ENCODE assay signal across 33 cellular contexts in genomic region chr12:7146906-7147305, GRCh38. TPM values are rescaled to one million over a fixed set of nuclear protein-coding genes. Genes with fewer than 3 reads are reported as not detected.
"Had no signal": no experiment of that assay in that cellular context is flagged by ENCODE, and none has a peak within 500 bp of the region (broad histone marks: within the 10 kb centered on the region; RNA-seq: fewer than 3 reads in every experiment).

No MANE protein-coding gene starts in this region.

- H3K27ac ChIP-seq: dorsolateral prefrontal cortex, esophagus muscularis mucosa, foreskin keratinocyte, gastroesophageal sphincter, heart left ventricle, hepatocyte, neutrophil, prostate gland, right atrium auricular region, spleen, suprapubic skin, vagina had no signal

- H3K4me3 Mint-ChIP-seq: memory B cell; mesothelial cell of epicardium; naive B cell; natural killer cell treated with Interleukin-12 subunit alpha and Interleukin-12 subunit beta and Interleukin-15 and Interleukin-18, amount 100 ng/mL, for 72 hours; neural crest cell; stimulated activated naive CD8-positive, alpha-beta T cell treated with anti-CD3 and anti-CD28 coated beads, Interleukin-15, amount 100 ng/mL, for 72 hours had no signal

- DNase-seq: cerebellar nuclear complex; dorsolateral prefrontal cortex; effector CD4-positive, alpha-beta T cell; foreskin keratinocyte; heart left ventricle; kidney glomerular epithelial cell; left colon; left ventricle myocardium superior; mucosa of descending colon; naive B cell; spleen; stimulated activated CD4-positive, alpha-beta T cell treated with anti-CD3 and anti-CD28 coated beads, Interleukin-2, amount 100 ng/mL, for 48 hours; stimulated activated naive CD4-positive, alpha-beta T cell; stimulated activated naive CD8-positive, alpha-beta T cell treated with anti-CD3 and anti-CD28 coated beads, Interleukin-15, amount 100 ng/mL, for 72 hours had no signal

- H3K4me1 Mint-ChIP-seq: mesothelial cell of epicardium; neural crest cell; stimulated activated naive CD8-positive, alpha-beta T cell treated with anti-CD3 and anti-CD28 coated beads, Interleukin-15, amount 100 ng/mL, for 72 hours had no signal

- H3K4me3 ChIP-seq: dorsolateral prefrontal cortex, esophagus muscularis mucosa, gastroesophageal sphincter, heart left ventricle, hepatocyte, lung, mucosa of descending colon, prostate gland, right atrium auricular region, spleen, suprapubic skin, vagina had no signal

- H3K27ac Mint-ChIP-seq: memory B cell; mesothelial cell of epicardium; natural killer cell treated with Interleukin-12 subunit alpha and Interleukin-12 subunit beta and Interleukin-15 and Interleukin-18, amount 100 ng/mL, for 72 hours had no signal

- H3K27me3 ChIP-seq: dorsolateral prefrontal cortex, esophagus muscularis mucosa, foreskin keratinocyte, gastroesophageal sphincter, heart left ventricle, hepatocyte, neutrophil, right atrium auricular region, spleen, suprapubic skin, vagina had no signal

- H3K27me3 Mint-ChIP-seq: memory B cell; naive B cell; natural killer cell treated with Interleukin-12 subunit alpha and Interleukin-12 subunit beta and Interleukin-15 and Interleukin-18, amount 100 ng/mL, for 72 hours; stimulated activated naive CD8-positive, alpha-beta T cell treated with anti-CD3 and anti-CD28 coated beads, Interleukin-15, amount 100 ng/mL, for 72 hours had no signal

- FAIRE-seq: endothelial cell of umbilical vein, islet of Langerhans had no signal

- H3K9me3 Mint-ChIP-seq: memory B cell; mesothelial cell of epicardium; naive B cell; natural killer cell treated with Interleukin-12 subunit alpha and Interleukin-12 subunit beta and Interleukin-15 and Interleukin-18, amount 100 ng/mL, for 72 hours; neural crest cell; stimulated activated naive CD8-positive, alpha-beta T cell treated with anti-CD3 and anti-CD28 coated beads, Interleukin-15, amount 100 ng/mL, for 72 hours had no signal

- ATAC-seq: foreskin keratinocyte; gastroesophageal sphincter; heart left ventricle; left colon; left ventricle myocardium superior; mucosa of descending colon; natural killer cell treated with Interleukin-12 subunit alpha and Interleukin-12 subunit beta and Interleukin-15 and Interleukin-18, amount 100 ng/mL, for 72 hours; sciatic nerve; stimulated activated naive CD8-positive, alpha-beta T cell treated with anti-CD3 and anti-CD28 coated beads, Interleukin-15, amount 100 ng/mL, for 72 hours had no signal

- H3K9me3 ChIP-seq: esophagus muscularis mucosa, gastroesophageal sphincter, heart left ventricle, mucosa of descending colon, neutrophil, prostate gland, right atrium auricular region, spleen, suprapubic skin, vagina had no signal

- H3K4me1 ChIP-seq: foreskin keratinocyte, prostate gland, right atrium auricular region, vagina had no signal

RNA-seq across cellular contexts. Expression of gene RBP5, which starts 18.2 kb away (rescaled TPM):
- total RNA-seq: endothelial cell of umbilical vein; epithelial cell of proximal tubule; fibroblast of lung; foreskin keratinocyte; natural killer cell treated with Interleukin-12 subunit alpha and Interleukin-12 subunit beta and Interleukin-15 and Interleukin-18, amount 100 ng/mL, for 72 hours; right atrium auricular region; skeletal muscle tissue had no signal
- polyA plus RNA-seq: fibroblast of lung, foreskin keratinocyte had no signal
